Comparison of ENCODE assay signal across 8 cellular contexts in genomic region chr13:39684531-39685137, GRCh38. TPM values are rescaled to one million over a fixed set of nuclear protein-coding genes. Genes with fewer than 3 reads are reported as not detected.
DNase-seq lines count a peak whose midpoint lies in the region; ATAC-seq, FAIRE-seq and TF ChIP-seq lines count a peak whose summit lies in the region.

No MANE protein-coding gene starts in this region.

- TF ChIP-seq EP300 in tibial nerve (IDR thresholded peaks at IDR 0.05): no peak

- no peak overlapping the region for H3K4me3 Mint-ChIP-seq in CD4-positive, CD25-positive, alpha-beta regulatory T cell

- peaks cover 21 to 39% (median 25%) of the 10 kb centered on the region in 4 donors for H3K4me1 Mint-ChIP-seq in CD4-positive, CD25-positive, alpha-beta regulatory T cell

- peaks cover 18% of the 10 kb centered on the region for H3K36me3 Mint-ChIP-seq in CD4-positive, CD25-positive, alpha-beta regulatory T cell

- no peaks in the 10 kb centered on the region for H3K9me3 Mint-ChIP-seq in CD4-positive, CD25-positive, alpha-beta regulatory T cell

- no peaks in the 10 kb centered on the region for H3K27me3 ChIP-seq in CD4-positive, CD25-positive, alpha-beta regulatory T cell (ENCODE audit: control insufficient read depth, insufficient read depth, low read length)
- no peaks in the 10 kb centered on the region for H3K27me3 ChIP-seq in tibial nerve

- H3K4me1 ChIP-seq in CD4-positive, CD25-positive, alpha-beta regulatory T cell (ENCODE audit: control insufficient read depth, insufficient read depth, low read length, poor library complexity, severe bottlenecking): peaks cover 23% of the 10 kb centered on the region
- H3K4me1 ChIP-seq in tibial nerve: peaks cover 0 to 6% (median 0%) of the 10 kb centered on the region in 4 donors

- no peak for FAIRE-seq in HTR-8/SVneo (lab: Jason Lieb, UNC)

- peak in 2 of 3 donors; percentile 48 to 52 for DNase-seq in CD4-positive, CD25-positive, alpha-beta regulatory T cell
- DNase-seq in HTR-8/SVneo (ENCODE audit: insufficient read length, low spot score): peak; percentile 10
- DNase-seq in glomerular visceral epithelial cell (ENCODE audit: extremely low spot score): peak; percentile 9
- DNase-seq in tibial nerve (ENCODE audit: low spot score in 2 of 2): no peak
- DNase-seq in HuH-7 (ENCODE audit: low spot score): no peak

- H3K27me3 Mint-ChIP-seq in CD4-positive, CD25-positive, alpha-beta regulatory T cell: no peaks in the 10 kb centered on the region

- peak; percentile 15 to 66 (median 41) for TF ChIP-seq CTCF in tibial nerve (IDR thresholded peaks at IDR 0.05)

- no peak for ATAC-seq in CD4-positive, CD25-positive, alpha-beta regulatory T cell (ENCODE audit: low read depth in 2 of 2)
- ATAC-seq in SK-N-SH treated with all-trans-retinoic acid at 6 μM for 48 hours (peak; percentile 58; the same call in 2 of the 3 replicates), GM21515 (IDR thresholded peaks at IDR 0.05; ENCODE audit: unreplicated experiment) (no peak), HG02610 (IDR thresholded peaks at IDR 0.05; ENCODE audit: unreplicated experiment) (no peak)

- peaks cover 24% of the 10 kb centered on the region for H3K36me3 ChIP-seq in CD4-positive, CD25-positive, alpha-beta regulatory T cell (ENCODE audit: control insufficient read depth, insufficient read depth, low read length)
- peaks cover 0 to 51% (median 0%) of the 10 kb centered on the region in 3 donors for H3K36me3 ChIP-seq in tibial nerve

- peak overlapping the region in 1 of 3 donors; percentile 20 for H3K27ac Mint-ChIP-seq in CD4-positive, CD25-positive, alpha-beta regulatory T cell

- no peaks in the 10 kb centered on the region for H3K9me3 ChIP-seq in CD4-positive, CD25-positive, alpha-beta regulatory T cell (ENCODE audit: control insufficient read depth in 2 of 2, low read length in 2 of 2)
- H3K9me3 ChIP-seq in tibial nerve: no peaks in the 10 kb centered on the region

- no peak overlapping the region for H3K27ac ChIP-seq in CD4-positive, CD25-positive, alpha-beta regulatory T cell (ENCODE audit: insufficient read depth, low read length, poor library complexity, severe bottlenecking)
- H3K27ac ChIP-seq in tibial nerve: no peak overlapping the region

- H3K4me3 ChIP-seq in CD4-positive, CD25-positive, alpha-beta regulatory T cell (ENCODE audit: low read depth, low read length): no peak overlapping the region
- no peak overlapping the region for H3K4me3 ChIP-seq in tibial nerve

- WGBS in tibial nerve, 2 donors: 60 to 67% methylated on average over 3 of the region's 3 CpGs

- TF ChIP-seq POLR2A in tibial nerve (IDR thresholded peaks at IDR 0.05): no peak

TF ChIP-seq in SK-N-SH treated with all-trans-retinoic acid at 6 μM for 48 hours, 23 proteins besides CTCF, POLR2A, EP300 and RAD21:
- TF ChIP-seq ZFP3 (CRISPR knock-in tag; IDR thresholded peaks at IDR 0.05): no peak
- no peak for TF ChIP-seq POU6F1 (CRISPR knock-in tag; IDR thresholded peaks at IDR 0.05; ENCODE audit: borderline replicate concordance, low read depth)
- no peak for TF ChIP-seq RARB (CRISPR knock-in tag; IDR thresholded peaks at IDR 0.05)
- TF ChIP-seq ZNF70 (CRISPR knock-in tag; IDR thresholded peaks at IDR 0.05): no peak
- no peak for TF ChIP-seq ZC3H10 (CRISPR knock-in tag; IDR thresholded peaks at IDR 0.05)
- no peak for TF ChIP-seq ZNF8 (CRISPR knock-in tag; IDR thresholded peaks at IDR 0.05)
- no peak for TF ChIP-seq TCF4 (CRISPR knock-in tag; IDR thresholded peaks at IDR 0.05; ENCODE audit: borderline replicate concordance)
- no peak for TF ChIP-seq ISL1 (CRISPR knock-in tag; IDR thresholded peaks at IDR 0.05)
- TF ChIP-seq ZNF565 (CRISPR knock-in tag; conservative IDR thresholded peaks at IDR 0.05; ENCODE audit: low read depth): no peak
- TF ChIP-seq ESRRG (CRISPR knock-in tag; IDR thresholded peaks at IDR 0.05): no peak
- no peak for TF ChIP-seq PATZ1 (CRISPR knock-in tag; IDR thresholded peaks at IDR 0.05; ENCODE audit: borderline replicate concordance)
- no peak for TF ChIP-seq CREB5 (CRISPR knock-in tag; IDR thresholded peaks at IDR 0.05; ENCODE audit: low read depth)
- TF ChIP-seq TOX (CRISPR knock-in tag; IDR thresholded peaks at IDR 0.05; ENCODE audit: borderline replicate concordance): no peak
- no peak for TF ChIP-seq PPARA (CRISPR knock-in tag; IDR thresholded peaks at IDR 0.05; ENCODE audit: borderline replicate concordance)
- no peak for TF ChIP-seq ZFP30 (CRISPR knock-in tag; IDR thresholded peaks at IDR 0.05)
- TF ChIP-seq SNAI2 (CRISPR knock-in tag; IDR thresholded peaks at IDR 0.05): no peak
- no peak for TF ChIP-seq TSHZ2 (CRISPR knock-in tag; IDR thresholded peaks at IDR 0.05)
- no peak for TF ChIP-seq OSR1 (CRISPR knock-in tag; IDR thresholded peaks at IDR 0.05)
- no peak for TF ChIP-seq BACH2 (CRISPR knock-in tag; IDR thresholded peaks at IDR 0.05; ENCODE audit: borderline replicate concordance)

RNA-seq across cellular contexts. Expression of gene COG6, which starts 29.2 kb away (rescaled TPM):
- 28.3 TPM for total RNA-seq in CD4-positive, CD25-positive, alpha-beta regulatory T cell
- polyA plus RNA-seq in CD4-positive, CD25-positive, alpha-beta regulatory T cell: 10 to 100 TPM; 14.3 to 24.6 (median 19.5) TPM
- 10 to 100 TPM; 15.1 to 24.0 (median 17.0) TPM for total RNA-seq in tibial nerve

Comparison
In these comparisons a context has a peak if more than half of its experiments do, and no peak if none do; other contexts are left out.
1. DNase-seq: peak in CD4-positive, CD25-positive, alpha-beta regulatory T cell (2 of 3), HTR-8/SVneo (single experiment) and glomerular visceral epithelial cell (single experiment); none in tibial nerve (0 of 2) and HuH-7 (single experiment).